Comparison of ENCODE assay signal across 11 cellular contexts in genomic region chr1:216742625-216743024, GRCh38. TPM values are rescaled to one million over a fixed set of nuclear protein-coding genes. Genes with fewer than 3 reads are reported as not detected.
A peak's percentile ranks its signal among the peaks of the same experiment; 100 is the strongest.
DNase-seq lines count a peak whose midpoint lies in the region; ATAC-seq, FAIRE-seq and TF ChIP-seq lines count a peak whose summit lies in the region.
"Had no signal": no experiment of that assay in that cellular context is flagged by ENCODE, and none has a peak within 500 bp of the region (broad histone marks: within the 10 kb centered on the region; RNA-seq: fewer than 3 reads in every experiment).

No MANE protein-coding gene starts in this region.

- dilution Hi-C loops in mammary epithelial cell (cut with HindIII; ENCODE audit: low sequenced_read_pairs): no loop called here

- H3K9me2 ChIP-seq in OCI-LY1 (ENCODE audit: low read depth, low read length): no peaks in the 10 kb centered on the region

- no peak overlapping the region for H3K27ac ChIP-seq in mammary epithelial cell (ENCODE audit: insufficient read depth, low read depth, low read length)
- H3K27ac ChIP-seq in OCI-LY1 (ENCODE audit: low read depth, low read length, poor library complexity, severe bottlenecking): no peak overlapping the region
- no peak overlapping the region for H3K27ac ChIP-seq in smooth muscle cell (ENCODE audit: low read depth)
- no peak overlapping the region for H3K27ac ChIP-seq in pancreas
- H3K27ac ChIP-seq: colonic mucosa had no signal

- H3K9ac ChIP-seq in mammary epithelial cell (ENCODE audit: insufficient read depth, low read length) (no peak overlapping the region), OCI-LY1 (ENCODE audit: low read length) (no peak overlapping the region), smooth muscle cell (ENCODE audit: low read depth) (no peak overlapping the region)

- H3K79me2 ChIP-seq in mammary epithelial cell (ENCODE audit: insufficient read depth, low read length) (no peaks in the 10 kb centered on the region), OCI-LY1 (ENCODE audit: insufficient read depth, low read length) (no peaks in the 10 kb centered on the region), smooth muscle cell (ENCODE audit: low read depth) (no peaks in the 10 kb centered on the region)

- H3K27ac Mint-ChIP-seq in MCF 10A (ENCODE audit: low read depth, unreplicated experiment): no peak overlapping the region

- no peaks in the 10 kb centered on the region for H4K20me1 ChIP-seq in mammary epithelial cell (ENCODE audit: insufficient read depth, low read length)
- no peaks in the 10 kb centered on the region for H4K20me1 ChIP-seq in OCI-LY1 (ENCODE audit: insufficient read depth, low read length)
- no peaks in the 10 kb centered on the region for H4K20me1 ChIP-seq in smooth muscle cell (ENCODE audit: low read depth)

- no peak overlapping the region for H3K4me3 Mint-ChIP-seq in MCF 10A (ENCODE audit: unreplicated experiment)

- intact Hi-C loops in MCF 10A (cut with micrococcal nuclease) (loop anchor here (1.0 to 10.0 kb wide), 6 partner anchors 432 to 1060 kb away; no protein-coding TSS in a partner anchor), mammary epithelial cell (cut with micrococcal nuclease) (loop anchor here (1.0 to 10.0 kb wide), 3 partner anchors 432 to 1060 kb away; no protein-coding TSS in a partner anchor), pancreas (cut with DNase I) (no loop called here)

- H3K9me3 Mint-ChIP-seq in MCF 10A (ENCODE audit: unreplicated experiment): no peaks in the 10 kb centered on the region

- TF ChIP-seq CTCF in MCF 10A (IDR thresholded peaks at IDR 0.05; ENCODE audit: unreplicated experiment): peak; percentile 66
- peak in 1 of 2 donors; percentile 44 for TF ChIP-seq CTCF in mammary epithelial cell (conservative IDR thresholded peaks at IDR 0.05 in 1 of 2, IDR thresholded peaks at IDR 0.05 in 1 of 2; ENCODE audit: extremely low read depth in 1 of 2, insufficient read depth in 1 of 2, low read depth in 1 of 2, low read length in 2 of 2)
- peak; percentile 35; the same call in 1 of the 2 replicates for TF ChIP-seq CTCF in OCI-LY1 (IDR thresholded peaks at IDR 0.05; ENCODE audit: low read length)
- peak; percentile 47 for TF ChIP-seq CTCF in epithelial cell of esophagus (IDR thresholded peaks at IDR 0.05; ENCODE audit: insufficient read depth, low read depth, low read length, missing control alignments)
- TF ChIP-seq CTCF in smooth muscle cell (IDR thresholded peaks at IDR 0.05; ENCODE audit: borderline replicate concordance, insufficient read depth, poor library complexity, severe bottlenecking): peak; percentile 54
- no peak for TF ChIP-seq CTCF in pancreas (IDR thresholded peaks at IDR 0.05)

- in situ Hi-C loops in mammary epithelial cell (cut with MboI; ENCODE audit: low sequenced_read_pairs in 2 of 2): loop anchor here in 1 of 2 donors (25.0 kb wide), 1 partner anchor 430 kb away; no protein-coding TSS in a partner anchor

- H3K36me3 ChIP-seq in mammary epithelial cell (ENCODE audit: insufficient read depth, low read length) (no peaks in the 10 kb centered on the region), OCI-LY1 (ENCODE audit: insufficient read depth, low read length) (no peaks in the 10 kb centered on the region), smooth muscle cell (ENCODE audit: low read depth) (no peaks in the 10 kb centered on the region), pancreas (no peaks in the 10 kb centered on the region)
- H3K36me3 ChIP-seq: colonic mucosa had no signal

- H3K4me1 Mint-ChIP-seq in MCF 10A (ENCODE audit: insufficient read depth, unreplicated experiment): no peaks in the 10 kb centered on the region

- H2AFZ ChIP-seq in mammary epithelial cell (ENCODE audit: low read depth, low read length) (no peak overlapping the region), OCI-LY1 (ENCODE audit: low read length) (no peak overlapping the region), smooth muscle cell (ENCODE audit: low read depth) (no peak overlapping the region)

- peaks cover 59% of the 10 kb centered on the region for H3K27me3 Mint-ChIP-seq in MCF 10A (ENCODE audit: insufficient read depth, unreplicated experiment)

- CTCF ChIA-PET in MCF 10A (lab: Yijun Ruan, JAX) (interaction anchor here (0.6 to 2.2 kb wide), 18 partner anchors 9 to 986 kb away, joined by 3 to 9 read pairs (median 4); no protein-coding TSS in a partner anchor), mammary epithelial cell (lab: Charles Lee; ENCODE audit: low non-redundant PET) (no interaction called here)

- no peak overlapping the region for H3K4me2 ChIP-seq in mammary epithelial cell (ENCODE audit: insufficient read depth, low read depth, low read length)
- no peak overlapping the region for H3K4me2 ChIP-seq in OCI-LY1 (ENCODE audit: low read length)
- no peak overlapping the region for H3K4me2 ChIP-seq in smooth muscle cell

- no peak for ATAC-seq in HG02610 (IDR thresholded peaks at IDR 0.05; ENCODE audit: unreplicated experiment)
- no peak for ATAC-seq in pancreas

- POLR2A ChIA-PET in MCF 10A (lab: Yijun Ruan, JAX): interaction anchor here (0.5 to 0.8 kb wide), 2 partner anchors 11 to 1548 kb away, joined by 3 to 4 read pairs; no protein-coding TSS in a partner anchor

- no peaks in the 10 kb centered on the region for H3K9me3 ChIP-seq in mammary epithelial cell (replicated peaks; ENCODE audit: insufficient read depth, low read length)
- H3K9me3 ChIP-seq in OCI-LY1 (ENCODE audit: low read length): no peaks in the 10 kb centered on the region
- H3K9me3 ChIP-seq in smooth muscle cell (replicated peaks; ENCODE audit: low read depth): no peaks in the 10 kb centered on the region
- no peaks in the 10 kb centered on the region for H3K9me3 ChIP-seq in pancreas
- H3K9me3 ChIP-seq: colonic mucosa had no signal

- WGBS in mammary epithelial cell (ENCODE audit: low coverage, missing lambda C conversion rate): 29% methylated on average over 2 of the region's 2 CpGs
- 35% methylated on average over 2 of the region's 2 CpGs for WGBS in smooth muscle cell (ENCODE audit: low lambda C conversion rate)
- WGBS in pancreas, 2 donors: 43 to 44% methylated on average over 2 of the region's 2 CpGs

- H3K4me1 ChIP-seq in mammary epithelial cell (ENCODE audit: insufficient read depth, low read length) (no peaks in the 10 kb centered on the region), OCI-LY1 (ENCODE audit: insufficient read depth, low read length, severe bottlenecking) (no peaks in the 10 kb centered on the region), smooth muscle cell (ENCODE audit: low read depth) (peaks cover 5% of the 10 kb centered on the region), pancreas (no peaks in the 10 kb centered on the region)
- H3K4me1 ChIP-seq: colonic mucosa had no signal

- H3K27me3 ChIP-seq in mammary epithelial cell (ENCODE audit: insufficient read depth, low read length): no peaks in the 10 kb centered on the region
- H3K27me3 ChIP-seq in OCI-LY1 (ENCODE audit: insufficient read depth, low read length): no peaks in the 10 kb centered on the region
- H3K27me3 ChIP-seq in smooth muscle cell (ENCODE audit: low read depth): peaks cover 14% of the 10 kb centered on the region
- no peaks in the 10 kb centered on the region for H3K27me3 ChIP-seq in pancreas
- H3K27me3 ChIP-seq: colonic mucosa had no signal

- no peaks in the 10 kb centered on the region for H3K36me3 Mint-ChIP-seq in MCF 10A (ENCODE audit: insufficient read depth, unreplicated experiment)

- no peak overlapping the region for H3K4me3 ChIP-seq in mammary epithelial cell (replicated peaks in 1 of 3; ENCODE audit: insufficient read depth in 1 of 3, low read depth in 2 of 3, low read length in 3 of 3)
- H3K4me3 ChIP-seq in OCI-LY1 (ENCODE audit: low read depth, low read length, poor library complexity, severe bottlenecking): no peak overlapping the region
- no peak overlapping the region for H3K4me3 ChIP-seq in epithelial cell of esophagus (ENCODE audit: low read length)
- H3K4me3 ChIP-seq in smooth muscle cell: no peak overlapping the region
- H3K4me3 ChIP-seq in pancreas: no peak overlapping the region
- H3K4me3 ChIP-seq: colonic mucosa had no signal

- no peaks in the 10 kb centered on the region for H3F3A ChIP-seq in OCI-LY1 (ENCODE audit: insufficient read depth, low read length)
- H3F3A ChIP-seq in smooth muscle cell (ENCODE audit: low read depth): no peaks in the 10 kb centered on the region

- no peak for FAIRE-seq in pancreas (lab: Jason Lieb, UNC)

- BruUV-seq in MCF 10A (replicated peaks; lab: Mats Ljungman, UMichigan) (no TSS peak), mammary epithelial cell (replicated peaks; lab: Mats Ljungman, UMichigan) (no TSS peak)

- DNase-seq in MCF 10A (ENCODE audit: unreplicated experiment) (peak; percentile 34), mammary epithelial cell (no peak), epithelial cell of esophagus (ENCODE audit: low read depth) (peak; percentile 23), smooth muscle cell (lab: John Stamatoyannopoulos, UW; ENCODE audit: unreplicated experiment) (no peak), anterior cingulate cortex (lab: John Stamatoyannopoulos, UW) (no peak), pancreas (no peak)
- DNase-seq: colonic mucosa, NCI-H510A had no signal

RNA-seq across cellular contexts. Expression of gene ESRRG, which starts 19.4 kb away (rescaled TPM):
- total RNA-seq in MCF 10A (2022) (0.44 TPM in 1 of 2 replicates, not detected in the other), mammary epithelial cell (under 1 TPM; 0.17 to 0.40 TPM), smooth muscle cell (not detected in 2 replicates), pancreas (10 to 100 TPM in 4 of 6 donors, 1 to 10 TPM in 2; 8.2 to 14.9 (median 11.5) TPM)
- polyA plus RNA-seq in mammary epithelial cell (0.09 TPM), smooth muscle cell (0.14 and 0.26 TPM in 2 replicates), pancreas (1 to 10 TPM; 3.5 to 3.7 TPM)
- not detected for polyA minus RNA-seq in mammary epithelial cell
- total RNA-seq: T-helper 2 cell treated with Interferon-gamma antibody and Interleukin-4, amounts not matched to agents 100 ng/mL and 5 ng/mL, for 36 hours had no signal

Comparison
In these comparisons a context has a peak if more than half of its experiments do, and no peak if none do; other contexts are left out.
1. DNase-seq: peak in MCF 10A (single experiment) and epithelial cell of esophagus (single experiment); none in mammary epithelial cell (single experiment), smooth muscle cell (single experiment), anterior cingulate cortex (0 of 58) and pancreas (0 of 6).
2. CTCF ChIP-seq: peak in MCF 10A (single experiment), OCI-LY1 (single experiment), epithelial cell of esophagus (single experiment) and smooth muscle cell (single experiment); none in pancreas (0 of 4).
3. intact Hi-C loops: an anchor here in MCF 10A (1.0 to 10.0 kb wide) and mammary epithelial cell (1.0 to 10.0 kb wide); none called in pancreas.